ENCODE assay signal across 1 cellular context in genomic region chr3:33789183-33789954, GRCh38.
TF ChIP-seq lines count a peak whose summit lies in the region.

No MANE protein-coding gene starts in this region.

TF ChIP-seq in K562, 482 proteins besides CTCF, POLR2A, EP300 and RAD21 (continued from another document and continues in another):
- TF ChIP-seq ZNF592 (IDR thresholded peaks at IDR 0.05) (no peak), ZNF384 (IDR thresholded peaks at IDR 0.05; ENCODE audit: low read depth, low read length) (peak; percentile 76), SP2 (IDR thresholded peaks at IDR 0.05; ENCODE audit: extremely low read depth, low read depth, low read length, poor library complexity, severe bottlenecking) (no peak), SMARCA5 (IDR thresholded peaks at IDR 0.05) (no peak), ZKSCAN3 (CRISPR knock-in tag; IDR thresholded peaks at IDR 0.05) (no peak), GATAD2A (IDR thresholded peaks at IDR 0.05) (no peak), HMGXB4 (CRISPR knock-in tag; IDR thresholded peaks at IDR 0.05) (no peak), ATF3 (IDR thresholded peaks at IDR 0.05) (no peak), ATF3 (CRISPR knock-in tag; conservative IDR thresholded peaks at IDR 0.05) (no peak), ZNF175 (CRISPR knock-in tag; IDR thresholded peaks at IDR 0.05; ENCODE audit: low read depth) (no peak), ATF2 (CRISPR knock-in tag; IDR thresholded peaks at IDR 0.05) (no peak), POU5F1 (IDR thresholded peaks at IDR 0.05; ENCODE audit: borderline replicate concordance, low read depth, low read length, partially characterized antibody) (no peak), MXD1 (CRISPR knock-in tag; IDR thresholded peaks at IDR 0.05; ENCODE audit: borderline replicate concordance, poor library complexity, severe bottlenecking) (no peak), ZNF57 (CRISPR knock-in tag; IDR thresholded peaks at IDR 0.05) (no peak), CHAMP1 (IDR thresholded peaks at IDR 0.05) (no peak), ZC3H8 (IDR thresholded peaks at IDR 0.05) (no peak), L3MBTL2 (IDR thresholded peaks at IDR 0.05) (peak; percentile 50), STAG1 (CRISPR knock-in tag; IDR thresholded peaks at IDR 0.05; ENCODE audit: borderline replicate concordance) (no peak), GABPA (tag; conservative IDR thresholded peaks at IDR 0.05; ENCODE audit: low read depth) (no peak), ARNT (IDR thresholded peaks at IDR 0.05) (no peak), ASH1L (IDR thresholded peaks at IDR 0.05; ENCODE audit: borderline replicate concordance, low read depth, partially characterized antibody) (no peak), GATA2 (CRISPR knock-in tag; IDR thresholded peaks at IDR 0.05) (peak; percentile 47), MED1 (CRISPR knock-in tag; IDR thresholded peaks at IDR 0.05; ENCODE audit: borderline replicate concordance) (no peak), SMAD4 (CRISPR knock-in tag; conservative IDR thresholded peaks at IDR 0.05) (no peak), NR4A1 (CRISPR knock-in tag; IDR thresholded peaks at IDR 0.05) (no peak), NR4A1 (tag; IDR thresholded peaks at IDR 0.05) (no peak), ZBTB49 (CRISPR knock-in tag; IDR thresholded peaks at IDR 0.05; ENCODE audit: borderline replicate concordance) (no peak), FIP1L1 (IDR thresholded peaks at IDR 0.05; ENCODE audit: low read depth, low read length, poor library complexity, severe bottlenecking) (no peak), RBM22 (IDR thresholded peaks at IDR 0.05; ENCODE audit: low read depth, low read length, poor library complexity, severe bottlenecking) (no peak), PRDM10 (IDR thresholded peaks at IDR 0.05; ENCODE audit: partially characterized antibody) (peak; percentile 85), IRF9 (tag; IDR thresholded peaks at IDR 0.05) (no peak), ATF7 (IDR thresholded peaks at IDR 0.05) (0 out of 2 replicates have a peak, but pooled peaks have one; percentile 28), U2AF2 (optimal IDR thresholded peaks at IDR 0.05; ENCODE audit: low read depth, low read length) (no peak), PHTF2 (CRISPR knock-in tag; IDR thresholded peaks at IDR 0.05) (no peak), MECOM (CRISPR knock-in tag; IDR thresholded peaks at IDR 0.05) (no peak), TRIM25 (IDR thresholded peaks at IDR 0.05; ENCODE audit: borderline replicate concordance) (no peak), FOXK1 (CRISPR knock-in tag; IDR thresholded peaks at IDR 0.05; ENCODE audit: borderline replicate concordance) (no peak), SAFB (IDR thresholded peaks at IDR 0.05; ENCODE audit: borderline replicate concordance, low read depth, low read length) (no peak), ZBTB7A (IDR thresholded peaks at IDR 0.05; ENCODE audit: borderline replicate concordance, control insufficient read depth, low read depth, low read length) (no peak), NR2C2 (CRISPR knock-in tag; IDR thresholded peaks at IDR 0.05) (no peak), NR2C2 (tag; IDR thresholded peaks at IDR 0.05) (no peak), SMARCE1 (IDR thresholded peaks at IDR 0.05) (0 out of 2 replicates have a peak, but pooled peaks have one; percentile 22), ZNF507 (tag; conservative IDR thresholded peaks at IDR 0.05) (no peak), CEBPG (CRISPR knock-in tag; IDR thresholded peaks at IDR 0.05) (no peak), CEBPG (tag; conservative IDR thresholded peaks at IDR 0.05 in 1 of 2, IDR thresholded peaks at IDR 0.05 in 1 of 2) (no peak)
